Comparison of ENCODE assay signal across 1 cellular context in the genomic region with DNA sequence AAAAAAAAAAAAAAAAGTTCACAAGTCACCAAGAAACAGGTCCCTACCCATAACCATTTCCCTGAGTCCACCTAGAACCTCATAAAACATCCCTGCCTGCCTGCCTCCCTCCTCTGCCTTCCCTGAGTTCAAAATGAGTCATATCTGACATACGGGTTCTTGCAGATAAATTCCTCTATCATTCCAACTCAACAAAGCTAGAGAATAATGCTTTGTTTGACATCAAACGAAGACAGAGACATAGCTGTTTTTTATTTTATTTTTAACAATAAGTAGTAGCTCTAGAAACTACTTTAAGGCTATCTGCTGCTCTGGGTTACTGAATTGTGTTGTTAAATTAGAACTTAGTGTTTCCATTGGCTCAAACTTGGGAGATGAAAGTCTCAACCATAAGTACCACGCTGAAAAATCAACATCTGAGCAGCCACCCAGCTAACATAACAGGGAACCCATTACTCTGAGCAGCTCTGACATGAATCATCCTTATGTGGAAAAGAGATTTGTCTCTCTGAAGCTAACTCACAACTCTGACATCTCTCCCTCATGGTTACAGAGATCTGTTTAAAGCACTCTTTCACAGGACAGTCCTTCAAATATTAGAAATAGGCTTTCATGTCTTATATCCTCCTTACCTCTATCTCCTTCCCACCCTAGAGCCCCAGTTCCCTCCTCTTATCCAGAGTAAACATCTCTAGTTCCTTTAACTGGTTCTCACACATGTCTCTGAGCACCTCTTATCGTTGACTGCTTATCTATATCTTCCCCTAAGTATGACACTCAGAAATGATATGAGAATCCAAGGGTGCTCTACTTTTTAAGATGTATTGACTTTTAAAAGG.
A peak's percentile ranks its signal among the peaks of the same experiment; 100 is the strongest.
TF ChIP-seq lines count a peak whose summit lies in the region.

No MANE protein-coding gene starts in this region.

TF ChIP-seq in K562, 482 proteins besides CTCF, POLR2A, EP300 and RAD21 (continued from another document and continues in another):
- TF ChIP-seq, protein P1, sequence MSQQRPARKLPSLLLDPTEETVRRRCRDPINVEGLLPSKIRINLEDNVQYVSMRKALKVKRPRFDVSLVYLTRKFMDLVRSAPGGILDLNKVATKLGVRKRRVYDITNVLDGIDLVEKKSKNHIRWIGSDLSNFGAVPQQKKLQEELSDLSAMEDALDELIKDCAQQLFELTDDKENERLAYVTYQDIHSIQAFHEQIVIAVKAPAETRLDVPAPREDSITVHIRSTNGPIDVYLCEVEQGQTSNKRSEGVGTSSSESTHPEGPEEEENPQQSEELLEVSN (IDR thresholded peaks at IDR 0.05; ENCODE audit: borderline replicate concordance in 1 of 2, extremely low read depth in 1 of 2, insufficient read depth in 1 of 2, insufficient read length in 1 of 2, low read depth in 1 of 2, low read length in 1 of 2, poor library complexity in 1 of 2, severe bottlenecking in 1 of 2), result no peak
- TF ChIP-seq MAFK (IDR thresholded peaks at IDR 0.05; ENCODE audit: low read length) (no peak), CSDE1 (IDR thresholded peaks at IDR 0.05) (no peak), ZNF518B (CRISPR knock-in tag; IDR thresholded peaks at IDR 0.05) (no peak), ETS1 (conservative IDR thresholded peaks at IDR 0.05; ENCODE audit: control insufficient read depth, low read depth, low read length) (no peak), FOXJ2 (tag; IDR thresholded peaks at IDR 0.05) (no peak), XRCC5 (IDR thresholded peaks at IDR 0.05; ENCODE audit: low read depth, low read length) (no peak), NR2C2 (CRISPR knock-in tag; IDR thresholded peaks at IDR 0.05) (no peak), NR2C2 (tag; IDR thresholded peaks at IDR 0.05) (no peak), IFI16 (CRISPR knock-in tag; IDR thresholded peaks at IDR 0.05) (no peak), ATF7 (IDR thresholded peaks at IDR 0.05) (0 out of 2 replicates have a peak, but pooled peaks have one; percentile 37), NR1H2 (CRISPR knock-in tag; IDR thresholded peaks at IDR 0.05) (no peak), PTRF (tag; IDR thresholded peaks at IDR 0.05) (no peak), COPS2 (conservative IDR thresholded peaks at IDR 0.05) (no peak), RBM17 (IDR thresholded peaks at IDR 0.05; ENCODE audit: borderline replicate concordance, low read depth, low read length) (no peak), CBFB (CRISPR knock-in tag; IDR thresholded peaks at IDR 0.05) (no peak), HDAC8 (tag; IDR thresholded peaks at IDR 0.05) (no peak), ZKSCAN1 (IDR thresholded peaks at IDR 0.05; ENCODE audit: low read depth, low read length) (no peak), ZNF592 (IDR thresholded peaks at IDR 0.05) (peak; percentile 68)
- TF ChIP-seq, protein P2, sequence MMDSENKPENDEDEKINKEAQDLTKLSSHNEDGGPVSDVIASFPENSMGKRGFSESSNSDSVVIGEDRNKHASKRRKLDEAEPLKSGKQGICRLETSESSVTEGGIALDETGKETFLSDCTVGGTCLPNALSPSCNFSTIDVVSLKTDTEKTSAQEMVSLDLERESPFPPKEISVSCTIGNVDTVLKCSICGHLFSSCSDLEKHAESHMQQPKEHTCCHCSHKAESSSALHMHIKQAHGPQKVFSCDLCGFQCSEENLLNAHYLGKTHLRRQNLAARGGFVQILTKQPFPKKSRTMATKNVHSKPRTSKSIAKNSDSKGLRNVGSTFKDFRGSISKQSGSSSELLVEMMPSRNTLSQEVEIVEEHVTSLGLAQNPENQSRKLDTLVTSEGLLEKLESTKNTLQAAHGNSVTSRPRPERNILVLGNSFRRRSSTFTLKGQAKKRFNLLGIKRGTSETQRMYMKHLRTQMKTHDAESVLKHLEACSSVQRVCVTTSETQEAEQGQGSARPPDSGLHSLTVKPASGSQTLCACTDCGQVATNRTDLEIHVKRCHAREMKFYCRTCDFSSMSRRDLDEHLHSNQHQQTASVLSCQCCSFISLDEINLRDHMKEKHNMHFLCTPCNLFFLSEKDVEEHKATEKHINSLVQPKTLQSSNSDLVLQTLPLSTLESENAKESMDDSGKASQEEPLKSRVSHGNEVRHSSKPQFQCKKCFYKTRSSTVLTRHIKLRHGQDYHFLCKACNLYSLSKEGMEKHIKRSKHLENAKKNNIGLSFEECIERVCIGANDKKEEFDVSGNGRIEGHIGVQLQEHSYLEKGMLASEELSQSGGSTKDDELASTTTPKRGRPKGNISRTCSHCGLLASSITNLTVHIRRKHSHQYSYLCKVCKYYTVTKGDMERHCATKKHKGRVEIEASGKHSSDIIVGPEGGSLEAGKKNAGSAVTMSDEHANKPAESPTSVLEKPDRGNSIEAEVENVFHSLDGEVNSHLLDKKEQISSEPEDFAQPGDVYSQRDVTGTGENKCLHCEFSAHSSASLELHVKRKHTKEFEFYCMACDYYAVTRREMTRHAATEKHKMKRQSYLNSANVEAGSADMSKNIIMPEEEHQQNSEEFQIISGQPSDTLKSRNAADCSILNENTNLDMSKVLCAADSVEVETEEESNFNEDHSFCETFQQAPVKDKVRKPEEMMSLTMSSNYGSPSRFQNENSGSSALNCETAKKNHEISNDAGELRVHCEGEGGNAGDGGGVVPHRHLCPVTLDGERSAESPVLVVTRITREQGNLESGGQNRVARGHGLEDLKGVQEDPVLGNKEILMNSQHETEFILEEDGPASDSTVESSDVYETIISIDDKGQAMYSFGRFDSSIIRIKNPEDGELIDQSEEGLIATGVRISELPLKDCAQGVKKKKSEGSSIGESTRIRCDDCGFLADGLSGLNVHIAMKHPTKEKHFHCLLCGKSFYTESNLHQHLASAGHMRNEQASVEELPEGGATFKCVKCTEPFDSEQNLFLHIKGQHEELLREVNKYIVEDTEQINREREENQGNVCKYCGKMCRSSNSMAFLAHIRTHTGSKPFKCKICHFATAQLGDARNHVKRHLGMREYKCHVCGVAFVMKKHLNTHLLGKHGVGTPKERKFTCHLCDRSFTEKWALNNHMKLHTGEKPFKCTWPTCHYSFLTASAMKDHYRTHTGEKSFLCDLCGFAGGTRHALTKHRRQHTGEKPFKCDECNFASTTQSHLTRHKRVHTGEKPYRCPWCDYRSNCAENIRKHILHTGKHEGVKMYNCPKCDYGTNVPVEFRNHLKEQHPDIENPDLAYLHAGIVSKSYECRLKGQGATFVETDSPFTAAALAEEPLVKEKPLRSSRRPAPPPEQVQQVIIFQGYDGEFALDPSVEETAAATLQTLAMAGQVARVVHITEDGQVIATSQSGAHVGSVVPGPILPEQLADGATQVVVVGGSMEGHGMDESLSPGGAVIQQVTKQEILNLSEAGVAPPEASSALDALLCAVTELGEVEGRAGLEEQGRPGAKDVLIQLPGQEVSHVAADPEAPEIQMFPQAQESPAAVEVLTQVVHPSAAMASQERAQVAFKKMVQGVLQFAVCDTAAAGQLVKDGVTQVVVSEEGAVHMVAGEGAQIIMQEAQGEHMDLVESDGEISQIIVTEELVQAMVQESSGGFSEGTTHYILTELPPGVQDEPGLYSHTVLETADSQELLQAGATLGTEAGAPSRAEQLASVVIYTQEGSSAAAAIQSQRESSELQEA (IDR thresholded peaks at IDR 0.05; ENCODE audit: low read depth), result no peak
- TF ChIP-seq, protein P3, sequence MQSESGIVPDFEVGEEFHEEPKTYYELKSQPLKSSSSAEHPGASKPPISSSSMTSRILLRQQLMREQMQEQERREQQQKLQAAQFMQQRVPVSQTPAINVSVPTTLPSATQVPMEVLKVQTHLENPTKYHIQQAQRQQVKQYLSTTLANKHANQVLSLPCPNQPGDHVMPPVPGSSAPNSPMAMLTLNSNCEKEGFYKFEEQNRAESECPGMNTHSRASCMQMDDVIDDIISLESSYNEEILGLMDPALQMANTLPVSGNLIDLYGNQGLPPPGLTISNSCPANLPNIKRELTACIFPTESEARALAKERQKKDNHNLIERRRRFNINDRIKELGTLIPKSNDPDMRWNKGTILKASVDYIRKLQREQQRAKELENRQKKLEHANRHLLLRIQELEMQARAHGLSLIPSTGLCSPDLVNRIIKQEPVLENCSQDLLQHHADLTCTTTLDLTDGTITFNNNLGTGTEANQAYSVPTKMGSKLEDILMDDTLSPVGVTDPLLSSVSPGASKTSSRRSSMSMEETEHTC (IDR thresholded peaks at IDR 0.05), result no peak
- TF ChIP-seq, protein P4, sequence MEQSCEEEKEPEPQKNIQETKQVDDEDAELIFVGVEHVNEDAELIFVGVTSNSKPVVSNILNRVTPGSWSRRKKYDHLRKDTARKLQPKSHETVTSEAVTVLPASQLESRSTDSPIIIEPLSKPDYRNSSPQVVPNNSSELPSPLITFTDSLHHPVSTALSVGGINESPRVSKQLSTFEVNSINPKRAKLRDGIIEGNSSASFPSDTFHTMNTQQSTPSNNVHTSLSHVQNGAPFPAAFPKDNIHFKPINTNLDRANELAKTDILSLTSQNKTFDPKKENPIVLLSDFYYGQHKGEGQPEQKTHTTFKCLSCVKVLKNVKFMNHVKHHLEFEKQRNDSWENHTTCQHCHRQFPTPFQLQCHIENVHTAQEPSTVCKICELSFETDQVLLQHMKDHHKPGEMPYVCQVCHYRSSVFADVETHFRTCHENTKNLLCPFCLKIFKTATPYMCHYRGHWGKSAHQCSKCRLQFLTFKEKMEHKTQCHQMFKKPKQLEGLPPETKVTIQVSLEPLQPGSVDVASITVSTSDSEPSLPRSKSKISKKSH (CRISPR knock-in tag; IDR thresholded peaks at IDR 0.05), result no peak
- TF ChIP-seq, protein P5, sequence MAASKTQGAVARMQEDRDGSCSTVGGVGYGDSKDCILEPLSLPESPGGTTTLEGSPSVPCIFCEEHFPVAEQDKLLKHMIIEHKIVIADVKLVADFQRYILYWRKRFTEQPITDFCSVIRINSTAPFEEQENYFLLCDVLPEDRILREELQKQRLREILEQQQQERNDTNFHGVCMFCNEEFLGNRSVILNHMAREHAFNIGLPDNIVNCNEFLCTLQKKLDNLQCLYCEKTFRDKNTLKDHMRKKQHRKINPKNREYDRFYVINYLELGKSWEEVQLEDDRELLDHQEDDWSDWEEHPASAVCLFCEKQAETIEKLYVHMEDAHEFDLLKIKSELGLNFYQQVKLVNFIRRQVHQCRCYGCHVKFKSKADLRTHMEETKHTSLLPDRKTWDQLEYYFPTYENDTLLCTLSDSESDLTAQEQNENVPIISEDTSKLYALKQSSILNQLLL (CRISPR knock-in tag; IDR thresholded peaks at IDR 0.05; ENCODE audit: borderline replicate concordance), result no peak
